8 cellular contexts compared by ENCODE assay signal in the genomic region with DNA sequence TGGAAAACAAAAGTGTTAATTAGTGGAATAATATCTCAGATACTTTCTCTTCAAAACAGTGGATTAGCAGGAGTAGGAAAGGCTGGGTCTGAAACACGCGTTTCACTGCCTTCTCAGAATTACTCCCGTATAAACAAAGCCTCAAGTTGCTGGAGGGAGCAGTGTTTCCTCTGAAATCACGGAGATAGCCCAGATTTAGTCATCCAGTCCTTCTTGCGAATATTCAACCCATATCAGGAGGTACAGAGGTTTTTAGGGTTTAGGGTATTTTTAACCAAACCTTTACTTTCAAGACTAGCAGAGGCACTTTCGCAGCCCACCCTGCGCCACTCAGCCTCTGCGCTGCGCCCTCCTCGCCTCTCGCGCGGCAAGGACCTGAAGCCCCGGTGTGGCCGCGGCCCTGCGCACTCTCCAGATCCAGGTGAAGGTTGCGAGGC. TPM values are rescaled to one million over a fixed set of nuclear protein-coding genes. Genes with fewer than 3 reads are reported as not detected.
DNase-seq lines count a peak whose midpoint lies in the region; ATAC-seq and TF ChIP-seq lines count a peak whose summit lies in the region.

No MANE protein-coding gene starts in this region.

- 1 to 2% (median 1%) methylated on average over 17 to 18 of the region's 18 CpGs for WGBS in stomach, 5 donors

- peaks cover 0 to 59% of the 10 kb centered on the region in 2 donors for H3K27me3 ChIP-seq in left lung
- peaks cover 0 to 24% (median 0%) of the 10 kb centered on the region in 3 donors for H3K27me3 ChIP-seq in stomach

- H3K36me3 ChIP-seq in left lung: no peaks in the 10 kb centered on the region
- no peaks in the 10 kb centered on the region for H3K36me3 ChIP-seq in stomach

- POLR2A ChIA-PET in AG04449 (lab: Yijun Ruan, JAX): interaction anchor here (0.6 to 4.2 kb wide), 2 partner anchors 210 to 213 kb away, joined by 3 to 67 read pairs; no protein-coding TSS in a partner anchor

- H3K27ac ChIP-seq in left lung (peak overlapping the region; percentile 86 to 98), stomach (peak overlapping the region; percentile 96 to 100 (median 99))

- ATAC-seq in GM18873 (IDR thresholded peaks at IDR 0.05; ENCODE audit: low FRiP score, unreplicated experiment) (peak; percentile 32), left lung (peak; percentile 6), HG03108 (IDR thresholded peaks at IDR 0.05; ENCODE audit: unreplicated experiment) (no peak), GM19023 (IDR thresholded peaks at IDR 0.05; ENCODE audit: unreplicated experiment) (no peak)

- TF ChIP-seq CTCF in AG04449 (IDR thresholded peaks at IDR 0.05; ENCODE audit: insufficient read depth, low read length, missing control alignments) (no peak), left lung (IDR thresholded peaks at IDR 0.05) (no peak), stomach (IDR thresholded peaks at IDR 0.05) (no peak)

- intact Hi-C loops in left lung (cut with DNase I): loop anchor here in 1 of 2 donors (5.0 kb wide), 1 partner anchor 207 kb away; no protein-coding TSS in a partner anchor
- intact Hi-C loops in stomach (cut with DNase I; ENCODE audit: low total_unique reads): loop anchor here (5.0 kb wide), 1 partner anchor 127 kb away; no protein-coding TSS in a partner anchor

- peak overlapping the region; percentile 76 for H3K4me3 ChIP-seq in AG04449 (ENCODE audit: low read depth, low read length)
- H3K4me3 ChIP-seq in left lung: peak overlapping the region; percentile 67 to 86
- peak overlapping the region; percentile 73 to 81 (median 77) for H3K4me3 ChIP-seq in stomach

- CTCF ChIA-PET in AG04449 (lab: Yijun Ruan, JAX): interaction anchor here (0.6 to 10.1 kb wide), 46 partner anchors 9 to 412 kb away, joined by 3 to 247 read pairs (median 6); no protein-coding TSS in a partner anchor

- DNase-seq in AG04449 (ENCODE audit: low read depth, low spot score) (no peak), NCI-H69 (lab: John Stamatoyannopoulos, UW) (peak; percentile 83), cerebellar cortex (ENCODE audit: low spot score) (peak; percentile 78), left lung (no peak), stomach (no peak)

- no peak for TF ChIP-seq EP300 in stomach (IDR thresholded peaks at IDR 0.05)

- peaks cover 17 to 53% of the 10 kb centered on the region in 2 donors for H3K4me1 ChIP-seq in left lung
- peaks cover 0 to 39% (median 33%) of the 10 kb centered on the region in 4 donors for H3K4me1 ChIP-seq in stomach

- H3K9me3 ChIP-seq in left lung: no peaks in the 10 kb centered on the region
- no peaks in the 10 kb centered on the region for H3K9me3 ChIP-seq in stomach

- TF ChIP-seq POLR2A in stomach (IDR thresholded peaks at IDR 0.05): peak in 1 of 4 donors; percentile 6

RNA-seq across cellular contexts. Expression of a gene that starts 2.1 kb away (rescaled TPM):
- total RNA-seq in left lung (10 to 100 TPM; 22.3 to 40.5 TPM), stomach (10 to 100 TPM; 11.6 to 67.4 (median 19.8) TPM)
- polyA plus RNA-seq in stomach: 10 to 100 TPM in 1 of 3 donors, 1 to 10 TPM in 2; 2.5 to 12.1 (median 5.3) TPM

RNA-seq across cellular contexts. Expression of a gene that starts 55.1 kb away (rescaled TPM):
- total RNA-seq in left lung (10 to 100 TPM; 17.5 to 20.1 TPM), stomach (10 to 100 TPM in 4 of 5 donors, 1 to 10 TPM in 1; 8.0 to 30.9 (median 19.1) TPM)
- polyA plus RNA-seq in stomach: 10 to 100 TPM; 11.0 to 13.6 (median 11.0) TPM

Comparison
In these comparisons a context has a peak if more than half of its experiments do, and no peak if none do; other contexts are left out.
1. DNase-seq: peak in NCI-H69 (single experiment) and cerebellar cortex (single experiment); none in AG04449 (single experiment), left lung (0 of 2) and stomach (single experiment).
2. ATAC-seq: peak in GM18873 (single experiment) and left lung (single experiment); none in HG03108 (single experiment) and GM19023 (single experiment).
3. Peak in every context shown above with its lines, with median percentiles within 50 percentile points of each other: H3K4me3 ChIP-seq.